In the genomic region with DNA sequence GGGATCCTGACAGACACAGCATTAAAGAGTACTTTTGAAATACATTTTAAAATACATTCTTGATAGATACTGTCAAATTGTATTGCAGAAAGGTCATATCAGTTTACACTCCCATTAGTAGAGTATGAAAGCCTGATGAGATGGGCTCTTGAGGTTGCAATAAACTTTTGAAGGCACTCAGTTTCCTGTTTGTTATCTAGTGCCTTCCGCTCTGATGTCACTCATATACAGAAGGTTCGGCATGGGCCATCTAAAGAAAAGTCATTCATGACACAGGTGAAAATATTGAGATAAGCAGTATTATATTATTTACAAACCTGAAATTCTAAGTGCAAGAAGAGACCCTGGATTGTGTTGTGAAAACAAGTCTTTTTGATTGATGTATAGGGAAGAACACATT, we compare ENCODE assay signal across 12 cellular contexts. TPM values are rescaled to one million over a fixed set of nuclear protein-coding genes. Genes with fewer than 3 reads are reported as not detected.
A peak's percentile ranks its signal among the peaks of the same experiment; 100 is the strongest.
DNase-seq lines count a peak whose midpoint lies in the region; ATAC-seq and TF ChIP-seq lines count a peak whose summit lies in the region.
"Had no signal": no experiment of that assay in that cellular context is flagged by ENCODE, and none has a peak within 500 bp of the region (broad histone marks: within the 10 kb centered on the region; RNA-seq: fewer than 3 reads in every experiment).

No MANE protein-coding gene starts in this region.

- peaks cover 52% of the 10 kb centered on the region for H3K4me1 Mint-ChIP-seq in activated T-helper 2 cell treated with anti-CD3 and anti-CD28 coated beads, Interferon-gamma antibody, Interleukin-2, Interleukin-4, amounts not matched to agents 10 μg/mL and 5 μg/mL and 100 μg/mL, durations not matched to agents 14 hours and 24 hours and 36 hours (ENCODE audit: low read depth)
- H3K4me1 Mint-ChIP-seq in natural killer cell (peaks cover 36 to 41% of the 10 kb centered on the region in 2 donors), GM23338 (peaks cover 40% of the 10 kb centered on the region)

- H3K4me1 ChIP-seq in Loucy (ENCODE audit: insufficient read depth, low read length, poor library complexity, severe bottlenecking): peaks cover 28% of the 10 kb centered on the region
- peaks cover 0 to 18% of the 10 kb centered on the region in 2 donors for H3K4me1 ChIP-seq in right atrium auricular region
- H3K4me1 ChIP-seq in GM23338 (ENCODE audit: insufficient read depth): peaks cover 23% of the 10 kb centered on the region

- DNase-seq in NCI-H510A treated with DMSO at 0.1 percent for 48 hours (lab: John Stamatoyannopoulos, UW): peak; percentile 48
- DNase-seq in NCI-H510A (lab: John Stamatoyannopoulos, UW): no peak
- no peak for DNase-seq in activated T-helper 2 cell treated with anti-CD3 and anti-CD28 coated beads, Interferon-gamma antibody, Interleukin-2, Interleukin-4, amounts not matched to agents 10 μg/mL and 5 μg/mL and 100 μg/mL, durations not matched to agents 14 hours and 24 hours and 36 hours (ENCODE audit: low spot score)
- no peak for DNase-seq in natural killer cell
- DNase-seq in right atrium auricular region (ENCODE audit: low spot score): no peak
- no peak for DNase-seq in Right ventricle myocardium inferior (ENCODE audit: missing footprints)
- no peak for DNase-seq in GM23338 (ENCODE audit: low spot score)
- DNase-seq: H9, heart left ventricle, NCI-H187 treated with DMSO at 0.1 percent for 48 hours had no signal

- no peaks in the 10 kb centered on the region for H3K36me3 Mint-ChIP-seq in activated T-helper 2 cell treated with anti-CD3 and anti-CD28 coated beads, Interferon-gamma antibody, Interleukin-2, Interleukin-4, amounts not matched to agents 10 μg/mL and 5 μg/mL and 100 μg/mL, durations not matched to agents 14 hours and 24 hours and 36 hours (ENCODE audit: low read depth)
- H3K36me3 Mint-ChIP-seq in natural killer cell: no peaks in the 10 kb centered on the region
- no peaks in the 10 kb centered on the region for H3K36me3 Mint-ChIP-seq in GM23338 (ENCODE audit: low read depth)

- H3K79me2 ChIP-seq in Loucy (ENCODE audit: insufficient read depth, low read length) (no peaks in the 10 kb centered on the region), GM23338 (replicated peaks; ENCODE audit: insufficient read depth) (no peaks in the 10 kb centered on the region)

- peak overlapping the region; percentile 73 for H3K27ac Mint-ChIP-seq in activated T-helper 2 cell treated with anti-CD3 and anti-CD28 coated beads, Interferon-gamma antibody, Interleukin-2, Interleukin-4, amounts not matched to agents 10 μg/mL and 5 μg/mL and 100 μg/mL, durations not matched to agents 14 hours and 24 hours and 36 hours
- H3K27ac Mint-ChIP-seq in natural killer cell (peak overlapping the region; percentile 85 to 95), GM23338 (no peak overlapping the region)

- H3K27ac ChIP-seq in right atrium auricular region (no peak overlapping the region), GM23338 (ENCODE audit: low read depth) (no peak overlapping the region)
- H3K27ac ChIP-seq: KMS-11 had no signal

- intact Hi-C loops in activated T-helper 2 cell treated with anti-CD3 and anti-CD28 coated beads, Interferon-gamma antibody, Interleukin-2, Interleukin-4, amounts not matched to agents 10 μg/mL and 5 μg/mL and 100 μg/mL, durations not matched to agents 14 hours and 24 hours and 36 hours (cut with micrococcal nuclease): loop anchor here (2.0 kb wide), 1 partner anchor 36 kb away; the partner anchor contains the start of gene DENND4A
- intact Hi-C loops in natural killer cell (cut with micrococcal nuclease) (loop anchor here (2.0 kb wide), 1 partner anchor 36 kb away; the partner anchor contains the start of gene DENND4A), Right ventricle myocardium inferior (cut with DNase I) (no loop called here)

- no peak overlapping the region for H3K4me3 ChIP-seq in Loucy (ENCODE audit: low read length, poor library complexity, severe bottlenecking)
- H3K4me3 ChIP-seq in right atrium auricular region: no peak overlapping the region
- H3K4me3 ChIP-seq in GM23338: no peak overlapping the region
- H3K4me3 ChIP-seq: heart left ventricle had no signal

- H2AFZ ChIP-seq in Loucy (ENCODE audit: low read length) (0 out of 2 replicates have a peak overlapping the region, but pooled peaks have one; percentile 14), GM23338 (no peak overlapping the region)

- H3K9me3 Mint-ChIP-seq in activated T-helper 2 cell treated with anti-CD3 and anti-CD28 coated beads, Interferon-gamma antibody, Interleukin-2, Interleukin-4, amounts not matched to agents 10 μg/mL and 5 μg/mL and 100 μg/mL, durations not matched to agents 14 hours and 24 hours and 36 hours: no peaks in the 10 kb centered on the region
- H3K9me3 Mint-ChIP-seq in natural killer cell (no peaks in the 10 kb centered on the region), GM23338 (peaks cover 2% of the 10 kb centered on the region; the same call in 1 of the 3 replicates)

- peak; percentile 58 to 81 (median 73) for ATAC-seq in natural killer cell
- ATAC-seq in Right ventricle myocardium inferior: no peak
- ATAC-seq in GM23338: no peak
- ATAC-seq: heart left ventricle had no signal

- H3K27me3 Mint-ChIP-seq in activated T-helper 2 cell treated with anti-CD3 and anti-CD28 coated beads, Interferon-gamma antibody, Interleukin-2, Interleukin-4, amounts not matched to agents 10 μg/mL and 5 μg/mL and 100 μg/mL, durations not matched to agents 14 hours and 24 hours and 36 hours (ENCODE audit: low read depth): no peaks in the 10 kb centered on the region
- no peaks in the 10 kb centered on the region for H3K27me3 Mint-ChIP-seq in natural killer cell (ENCODE audit: low read depth in 2 of 2)
- peaks cover 10% of the 10 kb centered on the region for H3K27me3 Mint-ChIP-seq in GM23338 (ENCODE audit: insufficient read depth, low read depth, poor library complexity)

- H4K20me1 ChIP-seq in Loucy (ENCODE audit: insufficient read depth, low read length, poor library complexity, severe bottlenecking) (no peaks in the 10 kb centered on the region), GM23338 (replicated peaks; ENCODE audit: insufficient read depth) (no peaks in the 10 kb centered on the region)

- H3K27me3 ChIP-seq in Loucy (ENCODE audit: insufficient read depth, low read length, poor library complexity, severe bottlenecking): no peaks in the 10 kb centered on the region
- no peaks in the 10 kb centered on the region for H3K27me3 ChIP-seq in right atrium auricular region
- no peaks in the 10 kb centered on the region for H3K27me3 ChIP-seq in GM23338 (ENCODE audit: insufficient read depth)
- H3K27me3 ChIP-seq: heart left ventricle had no signal

- no peaks in the 10 kb centered on the region for H3K36me3 ChIP-seq in Loucy (ENCODE audit: insufficient read depth, low read length)
- H3K36me3 ChIP-seq in right atrium auricular region: no peaks in the 10 kb centered on the region
- no peaks in the 10 kb centered on the region for H3K36me3 ChIP-seq in GM23338 (ENCODE audit: insufficient read depth)
- H3K36me3 ChIP-seq: heart left ventricle had no signal

- H3F3A ChIP-seq in Loucy (ENCODE audit: low read depth) (no peaks in the 10 kb centered on the region), GM23338 (replicated peaks; ENCODE audit: low read depth) (no peaks in the 10 kb centered on the region; the same call in 1 of the 2 replicates)

- TF ChIP-seq CTCF in Loucy (conservative IDR thresholded peaks at IDR 0.05; ENCODE audit: low read length) (no peak), natural killer cell (IDR thresholded peaks at IDR 0.05) (no peak), right atrium auricular region (IDR thresholded peaks at IDR 0.05) (no peak), GM23338 (conservative IDR thresholded peaks at IDR 0.05; ENCODE audit: low read depth in 2 of 2) (no peak)

- H3K4me2 ChIP-seq in Loucy (ENCODE audit: low read depth, low read length, poor library complexity, severe bottlenecking) (peak overlapping the region; percentile 2), GM23338 (no peak overlapping the region)
- H3K4me2 ChIP-seq: KMS-11 had no signal

- H3K9ac ChIP-seq in Loucy (ENCODE audit: low read depth, low read length, poor library complexity, severe bottlenecking): no peak overlapping the region
- H3K9ac ChIP-seq: KMS-11 had no signal

- H3K9me3 ChIP-seq in Loucy (ENCODE audit: insufficient read depth, low read depth, low read length) (no peaks in the 10 kb centered on the region), right atrium auricular region (no peaks in the 10 kb centered on the region)
- H3K9me3 ChIP-seq: heart left ventricle had no signal

- no peak overlapping the region for H3K4me3 Mint-ChIP-seq in activated T-helper 2 cell treated with anti-CD3 and anti-CD28 coated beads, Interferon-gamma antibody, Interleukin-2, Interleukin-4, amounts not matched to agents 10 μg/mL and 5 μg/mL and 100 μg/mL, durations not matched to agents 14 hours and 24 hours and 36 hours (ENCODE audit: low read depth)
- H3K4me3 Mint-ChIP-seq in natural killer cell (peak overlapping the region; percentile 79), GM23338 (no peak overlapping the region)
- H3K4me3 Mint-ChIP-seq: H9 had no signal

- H3K9me2 ChIP-seq in Loucy (replicated peaks; ENCODE audit: low read depth, low read length): no peaks in the 10 kb centered on the region
- no peaks in the 10 kb centered on the region for H3K9me2 ChIP-seq in GM23338 (ENCODE audit: insufficient read depth)

TF ChIP-seq in GM23338, 12 proteins besides CTCF, POLR2A, EP300 and RAD21 (continues in another document):
- TF ChIP-seq ZNF114 (CRISPR knock-in tag; IDR thresholded peaks at IDR 0.05) (no peak), POLR2AphosphoS5 (IDR thresholded peaks at IDR 0.05; ENCODE audit: low read depth) (no peak), NANOG (IDR thresholded peaks at IDR 0.05; ENCODE audit: borderline replicate concordance) (no peak), EZH2phosphoT487 (IDR thresholded peaks at IDR 0.05; ENCODE audit: unreplicated experiment) (no peak), STAT1 (IDR thresholded peaks at IDR 0.05; ENCODE audit: unreplicated experiment) (no peak), EZH2 (IDR thresholded peaks at IDR 0.05; ENCODE audit: low read depth, unreplicated experiment) (no peak)

RNA-seq across cellular contexts. Expression of gene DENND4A, which starts 36.5 kb away (rescaled TPM):
- 62.3 and 65.8 TPM in 2 replicates for total RNA-seq in activated T-helper 2 cell treated with anti-CD3 and anti-CD28 coated beads, Interferon-gamma antibody, Interleukin-2, Interleukin-4, amounts not matched to agents 10 μg/mL and 5 μg/mL and 100 μg/mL, durations not matched to agents 14 hours and 24 hours and 36 hours
- 10 to 100 TPM; 65.8 to 84.6 (median 66.1) TPM for total RNA-seq in natural killer cell
- total RNA-seq in right atrium auricular region: 10 to 100 TPM; 15.2 to 19.4 TPM
- 12.7 TPM for total RNA-seq in Right ventricle myocardium inferior
- total RNA-seq in GM23338 (2014; rRNA removed; shearing (Covaris generic)): 9.0 and 10.3 TPM in 2 replicates
- polyA plus RNA-seq in GM23338 (2016; fragmentation: Nextera tagmentation; extraction: Ambion mirVana): 3.2 and 3.4 TPM in 2 replicates

RNA-seq across cellular contexts. Expression of gene RAB11A, which starts 40.7 kb away (rescaled TPM):
- total RNA-seq in activated T-helper 2 cell treated with anti-CD3 and anti-CD28 coated beads, Interferon-gamma antibody, Interleukin-2, Interleukin-4, amounts not matched to agents 10 μg/mL and 5 μg/mL and 100 μg/mL, durations not matched to agents 14 hours and 24 hours and 36 hours: 153 and 155 TPM in 2 replicates
- total RNA-seq in natural killer cell (10 to 100 TPM; 84.7 to 97.1 (median 87.5) TPM), right atrium auricular region (100 to 1,000 TPM; 122 to 183 TPM), Right ventricle myocardium inferior (161 TPM)
- total RNA-seq in GM23338 (2014; rRNA removed; shearing (Covaris generic)): 239 and 251 TPM in 2 replicates
- polyA plus RNA-seq in GM23338 (2016; fragmentation: Nextera tagmentation; extraction: Ambion mirVana): 327 and 369 TPM in 2 replicates

Comparison
In these comparisons a context has a peak if more than half of its experiments do, and no peak if none do; other contexts are left out.
1. ATAC-seq: peak in natural killer cell (3 of 3); none in Right ventricle myocardium inferior (single experiment) and GM23338 (single experiment).